Comparison of ENCODE assay signal across 8 cellular contexts in the genomic region with DNA sequence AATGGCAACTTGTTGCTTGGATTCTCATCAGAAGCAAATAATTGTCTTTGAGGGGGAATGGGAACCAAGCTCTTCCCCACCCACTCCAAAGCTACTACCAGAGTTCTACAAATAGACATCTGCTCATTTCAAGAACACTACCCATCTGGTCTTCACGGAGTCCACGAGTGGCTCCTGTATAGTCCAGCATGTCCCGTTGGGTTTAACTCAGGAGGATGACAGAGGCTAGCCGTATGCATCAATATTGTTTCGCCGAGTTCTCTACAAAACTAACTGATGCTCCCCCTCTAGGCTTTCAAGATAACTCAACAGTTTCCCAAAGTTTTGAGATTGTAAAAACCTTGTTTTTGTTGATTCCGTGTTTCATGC. TPM values are rescaled to one million over a fixed set of nuclear protein-coding genes. Genes with fewer than 3 reads are reported as not detected.
DNase-seq lines count a peak whose midpoint lies in the region; ATAC-seq and TF ChIP-seq lines count a peak whose summit lies in the region.

No MANE protein-coding gene starts in this region.

- H3K36me3 Mint-ChIP-seq in activated T-cell treated with anti-CD3 and anti-CD28 coated beads, Interleukin-2, amount 50 U/mL, for 72 hours (ENCODE audit: insufficient read depth in 2 of 2) = peaks cover 3 to 9% of the 10 kb centered on the region in 2 donors

- DNase-seq in GM12864 (ENCODE audit: low read depth) (no peak), SJSA1 (ENCODE audit: low read depth in 1 of 2, low spot score in 2 of 2) (no peak), foreskin fibroblast (no peak), skeletal muscle cell (ENCODE audit: low read depth) (no peak), NCI-H1048 (lab: John Stamatoyannopoulos, UW) (no peak), middle frontal gyrus (ENCODE audit: extremely low spot score, low spot score) (no peak), SKM-1 (lab: John Stamatoyannopoulos, UW; ENCODE audit: unreplicated experiment) (no peak)
- no peak for DNase-seq in activated T-cell treated with anti-CD3 and anti-CD28 coated beads, Interleukin-2, amount 50 U/mL, for 72 hours

- H3K9me3 Mint-ChIP-seq in activated T-cell treated with anti-CD3 and anti-CD28 coated beads, Interleukin-2, amount 50 U/mL, for 72 hours = no peaks in the 10 kb centered on the region

- H3K27me3 ChIP-seq in SJSA1 (replicated peaks) = no peaks in the 10 kb centered on the region

- peak overlapping the region; percentile 92 for H3K27ac ChIP-seq in SJSA1

- no peaks in the 10 kb centered on the region for H3K9me3 ChIP-seq in SJSA1 (replicated peaks)

- ATAC-seq in activated T-cell treated with anti-CD3 and anti-CD28 coated beads, Interleukin-2, amount 50 U/mL, for 72 hours (replicated peaks in 1 of 2) = no peak

- peaks cover 20% of the 10 kb centered on the region for H3K4me1 Mint-ChIP-seq in activated T-cell treated with anti-CD3 and anti-CD28 coated beads, Interleukin-2, amount 50 U/mL, for 72 hours (ENCODE audit: low read depth)

- H3K27ac Mint-ChIP-seq in activated T-cell treated with anti-CD3 and anti-CD28 coated beads, Interleukin-2, amount 50 U/mL, for 72 hours = no peak overlapping the region

- no peaks in the 10 kb centered on the region for H3K27me3 Mint-ChIP-seq in activated T-cell treated with anti-CD3 and anti-CD28 coated beads, Interleukin-2, amount 50 U/mL, for 72 hours (ENCODE audit: low read depth)

- H3K4me1 ChIP-seq in SJSA1 (replicated peaks) = peaks cover 32% of the 10 kb centered on the region

- TF ChIP-seq CTCF in GM12864 (IDR thresholded peaks at IDR 0.05; ENCODE audit: low read depth, low read length, missing control alignments) = no peak
- TF ChIP-seq CTCF in foreskin fibroblast (IDR thresholded peaks at IDR 0.05; ENCODE audit: low read depth, low read length) = no peak

- H3K36me3 ChIP-seq in SJSA1 = peaks cover 38% of the 10 kb centered on the region

- peak overlapping the region; percentile 88; the same call in 1 of the 2 replicates for H3K4me3 ChIP-seq in GM12864 (ENCODE audit: low read depth, low read length)
- peak overlapping the region; percentile 93 for H3K4me3 ChIP-seq in SJSA1
- peak overlapping the region; percentile 70 to 99 for H3K4me3 ChIP-seq in foreskin fibroblast (ENCODE audit: low read depth in 1 of 2, low read length in 2 of 2)
- H3K4me3 ChIP-seq in skeletal muscle cell (ENCODE audit: low read depth, low read length) = peak overlapping the region; percentile 90

- H3K4me3 Mint-ChIP-seq in activated T-cell treated with anti-CD3 and anti-CD28 coated beads, Interleukin-2, amount 50 U/mL, for 72 hours = peak overlapping the region in 1 of 2 donors; percentile 76

RNA-seq across cellular contexts. Expression of a gene that starts 0.7 kb away (rescaled TPM):
- total RNA-seq in SJSA1 (2014; rRNA removed; shearing (Covaris generic)) = 65.7 and 70.9 TPM in 2 replicates
- 10 to 100 TPM; 49.5 to 63.9 TPM for total RNA-seq in activated T-cell treated with anti-CD3 and anti-CD28 coated beads, Interleukin-2, amount 50 U/mL, for 72 hours

RNA-seq across cellular contexts. Expression of a gene that starts 41.4 kb away (rescaled TPM):
- total RNA-seq in SJSA1 (2014; rRNA removed; shearing (Covaris generic)) = not detected in 2 replicates
- total RNA-seq in activated T-cell treated with anti-CD3 and anti-CD28 coated beads, Interleukin-2, amount 50 U/mL, for 72 hours = not detected

RNA-seq across cellular contexts. Expression of a gene that starts 57.0 kb away (rescaled TPM):
- total RNA-seq in SJSA1 (2014; rRNA removed; shearing (Covaris generic)) = not detected in 2 replicates
- total RNA-seq in activated T-cell treated with anti-CD3 and anti-CD28 coated beads, Interleukin-2, amount 50 U/mL, for 72 hours = under 1 TPM in 1 of 2 donors, not detected in 1; 0.05 TPM
